ENCODE assay signal across 1 cellular context in genomic region chr15:82951472-82952155, GRCh38.
TF ChIP-seq lines count a peak whose summit lies in the region.

No MANE protein-coding gene starts in this region.

TF ChIP-seq in H1, 55 proteins besides CTCF, POLR2A, EP300 and RAD21:
- TF ChIP-seq ASH2L (IDR thresholded peaks at IDR 0.05; ENCODE audit: low read length) (no peak), POLR2AphosphoS5 (IDR thresholded peaks at IDR 0.05; ENCODE audit: low read depth, low read length) (no peak), TAF7 (optimal IDR thresholded peaks at IDR 0.05; ENCODE audit: borderline replicate concordance, low read depth, low read length) (no peak), KDM5A (IDR thresholded peaks at IDR 0.05; ENCODE audit: low read length) (no peak), SAP30 (IDR thresholded peaks at IDR 0.05; ENCODE audit: insufficient read depth, insufficient replicate concordance, low read length) (no peak), PHF8 (conservative IDR thresholded peaks at IDR 0.05; ENCODE audit: low read depth, low read length) (no peak), GTF2F1 (IDR thresholded peaks at IDR 0.05; ENCODE audit: borderline replicate concordance, low read depth, low read length) (no peak), GABPA (IDR thresholded peaks at IDR 0.05; ENCODE audit: borderline replicate concordance, insufficient read depth, low read length) (no peak), RNF2 (IDR thresholded peaks at IDR 0.05; ENCODE audit: borderline replicate concordance, low read depth, low read length, missing control alignments, poor library complexity, severe bottlenecking) (no peak), TBP (IDR thresholded peaks at IDR 0.05; ENCODE audit: low read depth, low read length) (no peak), BACH1 (IDR thresholded peaks at IDR 0.05; ENCODE audit: low read length) (no peak), NANOG (IDR thresholded peaks at IDR 0.05; ENCODE audit: insufficient read depth, low read depth, low read length, poor library complexity, severe bottlenecking) (no peak), SIX5 (IDR thresholded peaks at IDR 0.05; ENCODE audit: low read depth, low read length) (no peak), CHD2 (IDR thresholded peaks at IDR 0.05; ENCODE audit: low read length) (no peak), CBX5 (IDR thresholded peaks at IDR 0.05; ENCODE audit: low read depth, low read length) (no peak), TAF1 (IDR thresholded peaks at IDR 0.05; ENCODE audit: low read depth, low read length) (no peak), ATF3 (IDR thresholded peaks at IDR 0.05; ENCODE audit: insufficient read depth, low read depth, low read length) (no peak), EZH2 (IDR thresholded peaks at IDR 0.05; ENCODE audit: low read depth, low read length, severe bottlenecking) (no peak), FOSL1 (IDR thresholded peaks at IDR 0.05; ENCODE audit: insufficient read depth, low read depth, low read length) (no peak)
- TF ChIP-seq, protein P1, sequence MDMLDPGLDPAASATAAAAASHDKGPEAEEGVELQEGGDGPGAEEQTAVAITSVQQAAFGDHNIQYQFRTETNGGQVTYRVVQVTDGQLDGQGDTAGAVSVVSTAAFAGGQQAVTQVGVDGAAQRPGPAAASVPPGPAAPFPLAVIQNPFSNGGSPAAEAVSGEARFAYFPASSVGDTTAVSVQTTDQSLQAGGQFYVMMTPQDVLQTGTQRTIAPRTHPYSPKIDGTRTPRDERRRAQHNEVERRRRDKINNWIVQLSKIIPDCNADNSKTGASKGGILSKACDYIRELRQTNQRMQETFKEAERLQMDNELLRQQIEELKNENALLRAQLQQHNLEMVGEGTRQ (IDR thresholded peaks at IDR 0.05; ENCODE audit: low read length): no peak
TF ChIP-seq in H1: peak in this region for 0.
